ENCODE assay signal across 8 cellular contexts in genomic region chr1:166489670-166490436, GRCh38.
DNase-seq lines count a peak whose midpoint lies in the region; ATAC-seq and TF ChIP-seq lines count a peak whose summit lies in the region.

No MANE protein-coding gene starts in this region.

- no peak overlapping the region for H3K27ac Mint-ChIP-seq in nephron progenitor cell

- H3K4me1 Mint-ChIP-seq in nephron progenitor cell: no peaks in the 10 kb centered on the region

- DNase-seq in GM12865 (ENCODE audit: low read depth) (peak; percentile 88), LHCN-M2 (ENCODE audit: low read depth) (peak; percentile 1), T1000 (lab: John Stamatoyannopoulos, UW) (peak; percentile 38), nephron progenitor cell (no peak), 8988T (no peak)
- DNase-seq in central memory CD4-positive, alpha-beta T cell: peak; percentile 55

- peak; percentile 79 for ATAC-seq in GM21786 (IDR thresholded peaks at IDR 0.05; ENCODE audit: unreplicated experiment)

- H3K27ac ChIP-seq in rectal smooth muscle tissue (ENCODE audit: low read depth, low read length): peak overlapping the region; percentile 67

- H3K4me3 ChIP-seq in GM12865 (ENCODE audit: low read depth, low read length) (peak overlapping the region; percentile 86), rectal smooth muscle tissue (ENCODE audit: low read length) (peak overlapping the region; percentile 54)

- no peaks in the 10 kb centered on the region for H3K27me3 ChIP-seq in rectal smooth muscle tissue (ENCODE audit: control insufficient read depth, insufficient read depth, low read length)

- peaks cover 8% of the 10 kb centered on the region for H3K9me3 Mint-ChIP-seq in nephron progenitor cell

- H3K27me3 Mint-ChIP-seq in nephron progenitor cell (ENCODE audit: low read depth, poor library complexity): peaks cover 6% of the 10 kb centered on the region

- H3K36me3 Mint-ChIP-seq in nephron progenitor cell (ENCODE audit: low read depth): no peaks in the 10 kb centered on the region

- no peaks in the 10 kb centered on the region for H3K36me3 ChIP-seq in rectal smooth muscle tissue (ENCODE audit: control insufficient read depth, insufficient read depth, low read length)

- H3K9ac ChIP-seq in rectal smooth muscle tissue (ENCODE audit: low read length): no peak overlapping the region

- no peaks in the 10 kb centered on the region for H3K4me1 ChIP-seq in rectal smooth muscle tissue (ENCODE audit: control insufficient read depth, insufficient read depth, low read length)

- H3K4me3 Mint-ChIP-seq in nephron progenitor cell: no peak overlapping the region

- TF ChIP-seq CTCF in GM12865 (IDR thresholded peaks at IDR 0.05; ENCODE audit: insufficient read depth, low read depth, low read length, missing control alignments): no peak
- no peak for TF ChIP-seq CTCF in nephron progenitor cell (IDR thresholded peaks at IDR 0.05)

Comparison
In these comparisons a context has a peak if more than half of its experiments do, and no peak if none do; other contexts are left out.
1. DNase-seq: peak in GM12865 (single experiment), LHCN-M2 (single experiment), T1000 (single experiment) and central memory CD4-positive, alpha-beta T cell (single experiment); none in nephron progenitor cell (single experiment) and 8988T (single experiment).